ENCODE assay signal across 1 cellular context in the genomic region with DNA sequence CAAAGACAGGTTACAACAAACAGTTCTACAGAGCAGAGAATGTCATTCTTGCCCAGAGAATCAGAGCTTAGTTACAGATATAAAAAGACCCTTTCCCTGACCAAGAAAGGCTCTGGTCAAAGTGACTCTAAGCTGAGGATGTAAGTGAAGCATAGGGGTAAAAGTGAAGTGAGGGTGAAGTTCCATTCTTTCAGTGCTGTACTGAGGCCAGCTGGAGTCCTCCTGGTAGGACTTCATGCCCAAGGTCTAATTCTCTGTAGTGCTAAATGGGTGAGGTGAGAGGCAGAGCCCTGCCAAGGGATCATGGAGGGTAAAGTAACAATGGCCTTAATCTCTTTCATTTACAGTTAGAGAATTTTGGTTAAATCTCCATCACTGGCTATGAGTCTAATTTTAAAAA.
TF ChIP-seq lines count a peak whose summit lies in the region.

No MANE protein-coding gene starts in this region.

TF ChIP-seq in HepG2, 621 proteins besides CTCF, POLR2A, EP300 and RAD21:
- TF ChIP-seq ZNF691 (CRISPR knock-in tag; IDR thresholded peaks at IDR 0.05; ENCODE audit: borderline replicate concordance, low read depth) = no peak
- TF ChIP-seq BHLHE40 (IDR thresholded peaks at IDR 0.05; ENCODE audit: low read length) = no peak
- TF ChIP-seq ZNF12 (CRISPR knock-in tag; IDR thresholded peaks at IDR 0.05) = no peak
- no peak for TF ChIP-seq ARID3A (IDR thresholded peaks at IDR 0.05; ENCODE audit: low read depth, low read length)
- no peak for TF ChIP-seq CEBPB (IDR thresholded peaks at IDR 0.05; ENCODE audit: borderline replicate concordance, low read depth, low read length)
- TF ChIP-seq SATB2 (CRISPR knock-in tag; IDR thresholded peaks at IDR 0.05) = no peak
- TF ChIP-seq, protein P1, sequence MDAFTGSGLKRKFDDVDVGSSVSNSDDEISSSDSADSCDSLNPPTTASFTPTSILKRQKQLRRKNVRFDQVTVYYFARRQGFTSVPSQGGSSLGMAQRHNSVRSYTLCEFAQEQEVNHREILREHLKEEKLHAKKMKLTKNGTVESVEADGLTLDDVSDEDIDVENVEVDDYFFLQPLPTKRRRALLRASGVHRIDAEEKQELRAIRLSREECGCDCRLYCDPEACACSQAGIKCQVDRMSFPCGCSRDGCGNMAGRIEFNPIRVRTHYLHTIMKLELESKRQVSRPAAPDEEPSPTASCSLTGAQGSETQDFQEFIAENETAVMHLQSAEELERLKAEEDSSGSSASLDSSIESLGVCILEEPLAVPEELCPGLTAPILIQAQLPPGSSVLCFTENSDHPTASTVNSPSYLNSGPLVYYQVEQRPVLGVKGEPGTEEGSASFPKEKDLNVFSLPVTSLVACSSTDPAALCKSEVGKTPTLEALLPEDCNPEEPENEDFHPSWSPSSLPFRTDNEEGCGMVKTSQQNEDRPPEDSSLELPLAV (CRISPR knock-in tag; conservative IDR thresholded peaks at IDR 0.05; ENCODE audit: low read depth) = no peak
- no peak for TF ChIP-seq ZNF253 (CRISPR knock-in tag; IDR thresholded peaks at IDR 0.05; ENCODE audit: borderline replicate concordance)
- TF ChIP-seq, protein P2, sequence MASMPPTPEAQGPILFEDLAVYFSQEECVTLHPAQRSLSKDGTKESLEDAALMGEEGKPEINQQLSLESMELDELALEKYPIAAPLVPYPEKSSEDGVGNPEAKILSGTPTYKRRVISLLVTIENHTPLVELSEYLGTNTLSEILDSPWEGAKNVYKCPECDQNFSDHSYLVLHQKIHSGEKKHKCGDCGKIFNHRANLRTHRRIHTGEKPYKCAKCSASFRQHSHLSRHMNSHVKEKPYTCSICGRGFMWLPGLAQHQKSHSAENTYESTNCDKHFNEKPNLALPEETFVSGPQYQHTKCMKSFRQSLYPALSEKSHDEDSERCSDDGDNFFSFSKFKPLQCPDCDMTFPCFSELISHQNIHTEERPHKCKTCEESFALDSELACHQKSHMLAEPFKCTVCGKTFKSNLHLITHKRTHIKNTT (CRISPR knock-in tag; IDR thresholded peaks at IDR 0.05) = no peak
- TF ChIP-seq ZNF138 (CRISPR knock-in tag; IDR thresholded peaks at IDR 0.05; ENCODE audit: low read depth) = no peak
- no peak for TF ChIP-seq ZNF331 (CRISPR knock-in tag; IDR thresholded peaks at IDR 0.05)
- TF ChIP-seq, protein P3, sequence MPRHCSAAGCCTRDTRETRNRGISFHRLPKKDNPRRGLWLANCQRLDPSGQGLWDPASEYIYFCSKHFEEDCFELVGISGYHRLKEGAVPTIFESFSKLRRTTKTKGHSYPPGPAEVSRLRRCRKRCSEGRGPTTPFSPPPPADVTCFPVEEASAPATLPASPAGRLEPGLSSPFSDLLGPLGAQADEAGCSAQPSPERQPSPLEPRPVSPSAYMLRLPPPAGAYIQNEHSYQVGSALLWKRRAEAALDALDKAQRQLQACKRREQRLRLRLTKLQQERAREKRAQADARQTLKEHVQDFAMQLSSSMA (CRISPR knock-in tag; IDR thresholded peaks at IDR 0.05) = no peak
